Comparison of ENCODE assay signal across 27 cellular contexts in genomic region chr1:114707604-114708003, GRCh38. TPM values are rescaled to one million over a fixed set of nuclear protein-coding genes. Genes with fewer than 3 reads are reported as not detected.
"Had no signal": no experiment of that assay in that cellular context is flagged by ENCODE, and none has a peak within 500 bp of the region (broad histone marks: within the 10 kb centered on the region; RNA-seq: fewer than 3 reads in every experiment).

No MANE protein-coding gene starts in this region.

- H3K27ac ChIP-seq: dorsolateral prefrontal cortex, epithelial cell of prostate, lower lobe of right lung, prostate gland, right atrium auricular region, thoracic aorta, tibial nerve, upper lobe of left lung had no signal

- H3K27me3 Mint-ChIP-seq: naive thymus-derived CD8-positive, alpha-beta T cell; stimulated activated naive B cell treated with anti-CD40 and anti-IgM and Interleukin-4, amounts not matched to agents 10 μg/mL and 1 μg/mL and 100 μg/mL, for 72 hours; stimulated activated naive CD8-positive, alpha-beta T cell treated with anti-CD3 and anti-CD28 coated beads, Interleukin-15, Interleukin-2, amounts not matched to agents 100 ng/mL and 50 ng/mL, for 24 hours had no signal

- H3K4me2 ChIP-seq: smooth muscle cell had no signal

- H3K4me1 Mint-ChIP-seq: nephron progenitor cell had no signal

- H3K4me3 ChIP-seq: dorsolateral prefrontal cortex, gastrocnemius medialis, lower lobe of right lung, prostate gland, right atrium auricular region, smooth muscle cell, thoracic aorta, tibial nerve, upper lobe of left lung had no signal

- H3K4me3 Mint-ChIP-seq: naive thymus-derived CD8-positive, alpha-beta T cell; nephron progenitor cell; stimulated activated naive B cell treated with anti-CD40 and anti-IgM and Interleukin-4, amounts not matched to agents 10 μg/mL and 1 μg/mL and 100 μg/mL, for 72 hours; stimulated activated naive CD8-positive, alpha-beta T cell treated with anti-CD3 and anti-CD28 coated beads, Interleukin-15, Interleukin-2, amounts not matched to agents 100 ng/mL and 50 ng/mL, for 24 hours had no signal

- H3K27ac Mint-ChIP-seq: nephron progenitor cell; stimulated activated naive B cell treated with anti-CD40 and anti-IgM and Interleukin-4, amounts not matched to agents 10 μg/mL and 1 μg/mL and 100 μg/mL, for 72 hours; stimulated activated naive CD8-positive, alpha-beta T cell treated with anti-CD3 and anti-CD28 coated beads, Interleukin-15, Interleukin-2, amounts not matched to agents 100 ng/mL and 50 ng/mL, for 24 hours had no signal

- H3K9me3 Mint-ChIP-seq: naive thymus-derived CD8-positive, alpha-beta T cell; nephron progenitor cell; stimulated activated naive B cell treated with anti-CD40 and anti-IgM and Interleukin-4, amounts not matched to agents 10 μg/mL and 1 μg/mL and 100 μg/mL, for 72 hours; stimulated activated naive CD8-positive, alpha-beta T cell treated with anti-CD3 and anti-CD28 coated beads, Interleukin-15, Interleukin-2, amounts not matched to agents 100 ng/mL and 50 ng/mL, for 24 hours had no signal

- DNase-seq: dorsolateral prefrontal cortex; effector CD4-positive, alpha-beta T cell; foreskin fibroblast; gastrocnemius medialis; head of caudate nucleus; left ventricle myocardium superior; lower lobe of right lung; naive thymus-derived CD8-positive, alpha-beta T cell; nephron progenitor cell; nucleus accumbens; stimulated activated CD4-positive, alpha-beta T cell treated with anti-CD3 and anti-CD28 coated beads, Interleukin-12 subunit alpha, Interleukin-12 subunit beta, amount 100 ng/mL, for 4 hours; stimulated activated CD4-positive, alpha-beta T cell treated with anti-CD3 and anti-CD28 coated beads, Interleukin-1b, Interleukin-23, amount 100 ng/mL, for 48 hours; stimulated activated CD4-positive, alpha-beta T cell treated with anti-CD3 and anti-CD28 coated beads, Interleukin-4, amount 100 ng/mL, for 24 hours; stimulated activated naive B cell treated with anti-CD40 and anti-IgM and Interleukin-4, amounts not matched to agents 10 μg/mL and 1 μg/mL and 100 μg/mL, for 72 hours; upper lobe of left lung had no signal

- H3K4me1 ChIP-seq: lower lobe of right lung, prostate gland, right atrium auricular region, tibial nerve, upper lobe of left lung had no signal

- H3K9me3 ChIP-seq: gastrocnemius medialis, lower lobe of right lung, prostate gland, right atrium auricular region, thoracic aorta, tibial nerve, upper lobe of left lung had no signal

- H3K27me3 ChIP-seq: dorsolateral prefrontal cortex, gastrocnemius medialis, right atrium auricular region, tibial nerve, upper lobe of left lung had no signal

- ATAC-seq: esophagus mucosa; gastrocnemius medialis; left ventricle myocardium superior; lower lobe of right lung; naive thymus-derived CD8-positive, alpha-beta T cell; sciatic nerve; stimulated activated naive B cell treated with anti-CD40 and anti-IgM and Interleukin-4, amounts not matched to agents 10 μg/mL and 1 μg/mL and 100 μg/mL, for 72 hours had no signal

RNA-seq across cellular contexts. Expression of gene AMPD1, which starts 12.3 kb away (rescaled TPM):
- total RNA-seq: dorsolateral prefrontal cortex; esophagus mucosa; glomerular endothelial cell; mesenteric fat pad; naive thymus-derived CD8-positive, alpha-beta T cell; osteocyte; right atrium auricular region; sciatic nerve; smooth muscle cell; tibial nerve had no signal
